8 cellular contexts compared by ENCODE assay signal in genomic region chrX:103831803-103832544, GRCh38. TPM values are rescaled to one million over a fixed set of nuclear protein-coding genes. Genes with fewer than 3 reads are reported as not detected.
DNase-seq lines count a peak whose midpoint lies in the region; ATAC-seq and TF ChIP-seq lines count a peak whose summit lies in the region.

TSS of gene RAB9B (minus strand) at chrX:103832257. CDS start at chrX:103825784, 6,473 bp downstream.

- no peaks in the 10 kb centered on the region for H3K36me3 Mint-ChIP-seq in activated CD4-positive, alpha-beta T cell treated with anti-CD3 and anti-CD28 coated beads, Interleukin-2, amount 10 ng/mL, durations not matched to agents 24 days and 14 days (ENCODE audit: low read depth)
- H3K36me3 Mint-ChIP-seq in dendritic cell treated with granulocyte-macrophage colony-stimulating factor and Interleukin-4, amounts not matched to agents 40 ng/mL and 50 ng/mL, for 4 days (ENCODE audit: low read depth), result no peaks in the 10 kb centered on the region

- no peaks in the 10 kb centered on the region for H3K9me3 Mint-ChIP-seq in activated CD4-positive, alpha-beta T cell treated with anti-CD3 and anti-CD28 coated beads, Interleukin-2, amount 10 ng/mL, durations not matched to agents 24 days and 14 days
- H3K9me3 Mint-ChIP-seq in dendritic cell treated with granulocyte-macrophage colony-stimulating factor and Interleukin-4, amounts not matched to agents 40 ng/mL and 50 ng/mL, for 4 days, result no peaks in the 10 kb centered on the region

- peak within 1 kb of the TSS; percentile 65 for H3K27ac Mint-ChIP-seq in activated CD4-positive, alpha-beta T cell treated with anti-CD3 and anti-CD28 coated beads, Interleukin-2, amount 10 ng/mL, durations not matched to agents 24 days and 14 days
- no peak within 1 kb of the TSS for H3K27ac Mint-ChIP-seq in dendritic cell treated with granulocyte-macrophage colony-stimulating factor and Interleukin-4, amounts not matched to agents 40 ng/mL and 50 ng/mL, for 4 days

- no peak for TF ChIP-seq CTCF in GM12864 (IDR thresholded peaks at IDR 0.05; ENCODE audit: low read depth, low read length, missing control alignments)
- no peak for TF ChIP-seq CTCF in right lobe of liver (IDR thresholded peaks at IDR 0.05)

- H3K4me3 ChIP-seq in GM12864 (ENCODE audit: low read depth, low read length) (peak within 1 kb of the TSS; percentile 39), right lobe of liver (peak within 1 kb of the TSS; percentile 25 to 50 (median 35))

- H3K27me3 ChIP-seq in right lobe of liver, result no peaks in the 10 kb centered on the region

- DNase-seq in GM12864 (ENCODE audit: low read depth) (no peak), NCI-H1436 treated with DMSO at 0.1 percent for 48 hours (lab: John Stamatoyannopoulos, UW) (peak; percentile 5), right lobe of liver (peak; percentile 19 to 65 (median 47)), NK-92 (lab: John Stamatoyannopoulos, UW; ENCODE audit: unreplicated experiment) (no peak)
- DNase-seq in activated CD4-positive, alpha-beta T cell treated with anti-CD3 and anti-CD28 coated beads, Interleukin-2, amount 10 ng/mL, durations not matched to agents 24 days and 14 days, result peak; percentile 83
- DNase-seq in stimulated activated CD4-positive, alpha-beta T cell treated with anti-CD3 and anti-CD28 coated beads, Interleukin-4, amount 100 ng/mL, for 24 hours, result peak; percentile 67

- no peaks in the 10 kb centered on the region for H3K9me3 ChIP-seq in right lobe of liver

- no peaks in the 10 kb centered on the region for H3K4me1 ChIP-seq in right lobe of liver

- TF ChIP-seq POLR2A in right lobe of liver (IDR thresholded peaks at IDR 0.05), result no peak

- H3K4me3 Mint-ChIP-seq in activated CD4-positive, alpha-beta T cell treated with anti-CD3 and anti-CD28 coated beads, Interleukin-2, amount 10 ng/mL, durations not matched to agents 24 days and 14 days, result peak within 1 kb of the TSS; percentile 83
- H3K4me3 Mint-ChIP-seq in dendritic cell treated with granulocyte-macrophage colony-stimulating factor and Interleukin-4, amounts not matched to agents 40 ng/mL and 50 ng/mL, for 4 days, result peak within 1 kb of the TSS; percentile 76

- H3K4me1 Mint-ChIP-seq in activated CD4-positive, alpha-beta T cell treated with anti-CD3 and anti-CD28 coated beads, Interleukin-2, amount 10 ng/mL, durations not matched to agents 24 days and 14 days, result peaks cover 4% of the 10 kb centered on the region
- peaks cover 10% of the 10 kb centered on the region for H3K4me1 Mint-ChIP-seq in dendritic cell treated with granulocyte-macrophage colony-stimulating factor and Interleukin-4, amounts not matched to agents 40 ng/mL and 50 ng/mL, for 4 days (ENCODE audit: low read depth)

- no peaks in the 10 kb centered on the region for H3K36me3 ChIP-seq in right lobe of liver

- no peak within 1 kb of the TSS for H3K27ac ChIP-seq in right lobe of liver

- intact Hi-C loops in activated CD4-positive, alpha-beta T cell treated with anti-CD3 and anti-CD28 coated beads, Interleukin-2, amount 10 ng/mL, durations not matched to agents 24 days and 14 days (cut with micrococcal nuclease), result loop anchor here (5.0 kb wide), 1 partner anchor 145 kb away; the partner anchor contains the start of gene MORF4L2
- intact Hi-C loops in dendritic cell treated with granulocyte-macrophage colony-stimulating factor and Interleukin-4, amounts not matched to agents 40 ng/mL and 50 ng/mL, for 4 days (cut with micrococcal nuclease), result no loop called here
- intact Hi-C loops in right lobe of liver (cut with DNase I), result no loop called here

- peaks cover 15% of the 10 kb centered on the region for H3K27me3 Mint-ChIP-seq in activated CD4-positive, alpha-beta T cell treated with anti-CD3 and anti-CD28 coated beads, Interleukin-2, amount 10 ng/mL, durations not matched to agents 24 days and 14 days
- peaks cover 11% of the 10 kb centered on the region for H3K27me3 Mint-ChIP-seq in dendritic cell treated with granulocyte-macrophage colony-stimulating factor and Interleukin-4, amounts not matched to agents 40 ng/mL and 50 ng/mL, for 4 days

- ATAC-seq in HG02571 (IDR thresholded peaks at IDR 0.05; ENCODE audit: unreplicated experiment) (peak; percentile 88), right lobe of liver (peak; percentile 87 to 92 (median 88))

- 14% methylated on average over 20 of the region's 54 CpGs for WGBS in right lobe of liver (ENCODE audit: insufficient coverage, low coverage, low lambda C conversion rate, missing lambda C conversion rate)

RNA-seq across cellular contexts. Expression of gene RAB9B, which starts in this region (rescaled TPM):
- total RNA-seq in activated CD4-positive, alpha-beta T cell treated with anti-CD3 and anti-CD28 coated beads, Interleukin-2, amount 10 ng/mL, durations not matched to agents 24 days and 14 days, result 0.17 and 0.35 TPM in 2 replicates
- under 1 TPM in 5 of 6 experiments, not detected in 1; 0.05 to 0.25 (median 0.12) TPM for total RNA-seq in right lobe of liver

Comparison
In these comparisons a context has a peak if more than half of its experiments do, and no peak if none do; other contexts are left out.
1. Peak in DNase-seq in activated CD4-positive, alpha-beta T cell treated with anti-CD3 and anti-CD28 coated beads, Interleukin-2, amount 10 ng/mL, durations not matched to agents 24 days and 14 days; RNA of the gene not detected or under 1 TPM.
2. Peak in DNase-seq, ATAC-seq and H3K4me3 ChIP-seq in right lobe of liver; RNA of the gene not detected or under 1 TPM.
3. DNase-seq: peak in NCI-H1436 treated with DMSO at 0.1 percent for 48 hours (single experiment) and stimulated activated CD4-positive, alpha-beta T cell treated with anti-CD3 and anti-CD28 coated beads, Interleukin-4, amount 100 ng/mL, for 24 hours (single experiment); none in GM12864 (single experiment) and NK-92 (single experiment).